Comparison of ENCODE assay signal across 1 cellular context in genomic region chr1:45306905-45307304, GRCh38.
TF ChIP-seq lines count a peak whose summit lies in the region.

No MANE protein-coding gene starts in this region.

TF ChIP-seq in WTC11, 78 proteins besides CTCF, POLR2A, EP300 and RAD21 (continued from another document):
- no peak for TF ChIP-seq SMAD3 (CRISPR knock-in tag; IDR thresholded peaks at IDR 0.05; ENCODE audit: borderline replicate concordance)
TF ChIP-seq in WTC11: peak in this region for 0.
